In the genomic region with DNA sequence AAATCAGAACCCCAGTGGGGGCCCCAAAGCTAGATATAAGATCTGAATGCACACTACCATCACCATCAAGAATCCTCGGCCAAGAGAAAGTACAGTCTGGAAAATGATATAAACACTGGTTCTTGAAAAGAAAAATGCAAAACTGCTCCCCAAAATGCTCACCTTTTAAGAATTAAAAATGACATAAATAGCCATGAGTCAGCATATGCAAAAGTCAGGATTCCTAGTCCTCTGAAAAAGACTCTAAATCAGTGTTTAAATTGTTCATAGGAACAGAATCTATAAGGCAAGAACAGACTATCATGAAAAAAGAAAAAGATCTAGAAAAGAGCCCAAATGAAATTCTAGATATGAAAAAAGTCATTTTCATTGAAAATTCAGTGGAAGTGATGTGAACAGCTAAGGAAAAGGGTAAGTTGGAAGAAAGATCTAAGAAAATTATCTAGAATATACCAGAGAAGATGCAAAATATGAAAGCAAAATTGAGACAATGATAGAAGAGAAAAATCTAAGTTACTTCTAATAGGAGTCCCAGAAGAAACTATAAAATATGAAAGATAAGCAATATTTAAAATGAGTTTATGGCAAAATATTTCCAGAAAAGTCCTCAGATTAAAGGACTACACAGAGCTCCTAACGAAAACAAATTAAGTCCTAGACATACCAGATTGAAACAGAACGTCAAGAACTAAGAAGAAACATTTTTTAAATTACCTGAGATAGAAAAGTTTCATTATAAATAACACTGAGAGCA, we compare ENCODE assay signal across 1 cellular context.
TF ChIP-seq lines count a peak whose summit lies in the region.

No MANE protein-coding gene starts in this region.

TF ChIP-seq in WTC11, 78 proteins besides CTCF, POLR2A, EP300 and RAD21 (continued from another document):
- no peak for TF ChIP-seq ERG (CRISPR knock-in tag; IDR thresholded peaks at IDR 0.05)
- TF ChIP-seq ATF1 (CRISPR knock-in tag; IDR thresholded peaks at IDR 0.05) = no peak
- no peak for TF ChIP-seq E2F4 (CRISPR knock-in tag; IDR thresholded peaks at IDR 0.05; ENCODE audit: borderline replicate concordance, low read depth)
